In genomic region chr17:50170662-50171370, GRCh38 we compare ENCODE assay signal across 9 cellular contexts. TPM values are rescaled to one million over a fixed set of nuclear protein-coding genes. Genes with fewer than 3 reads are reported as not detected.
DNase-seq lines count a peak whose midpoint lies in the region; ATAC-seq and TF ChIP-seq lines count a peak whose summit lies in the region.
"Had no signal": no experiment of that assay in that cellular context is flagged by ENCODE, and none has a peak within 500 bp of the region (broad histone marks: within the 10 kb centered on the region; RNA-seq: fewer than 3 reads in every experiment).

No MANE protein-coding gene starts in this region.

- no peaks in the 10 kb centered on the region for H3K9me3 ChIP-seq in tibial artery
- H3K9me3 ChIP-seq in thyroid gland = no peaks in the 10 kb centered on the region

- peak overlapping the region; percentile 98 to 99 for H3K27ac ChIP-seq in tibial artery
- no peak overlapping the region for H3K27ac ChIP-seq in thyroid gland

- H3K27me3 Mint-ChIP-seq in activated T-cell treated with anti-CD3 and anti-CD28 coated beads, Interleukin-2, amount 50 U/mL, for 72 hours (ENCODE audit: low read depth) = no peaks in the 10 kb centered on the region
- no peaks in the 10 kb centered on the region for H3K27me3 Mint-ChIP-seq in activated CD4-positive, alpha-beta memory T cell treated with anti-CD3 and anti-CD28 coated beads for 36 hours
- H3K27me3 Mint-ChIP-seq in nephron progenitor cell (ENCODE audit: low read depth, poor library complexity) = peaks cover 5% of the 10 kb centered on the region

- H3K4me3 ChIP-seq in tibial artery (no peak overlapping the region), thyroid gland (replicated peaks in 1 of 3) (no peak overlapping the region)

- intact Hi-C loops in activated CD4-positive, alpha-beta memory T cell treated with anti-CD3 and anti-CD28 coated beads for 36 hours (cut with micrococcal nuclease) = no loop called here
- intact Hi-C loops in tibial artery (cut with DNase I; ENCODE audit: low total_unique reads) (no loop called here), thyroid gland (cut with DNase I) (no loop called here)

- H3K27me3 ChIP-seq in tibial artery = no peaks in the 10 kb centered on the region
- no peaks in the 10 kb centered on the region for H3K27me3 ChIP-seq in thyroid gland

- WGBS in thyroid gland, 2 donors = 88 to 94% methylated on average over 10 of the region's 10 CpGs

- H3K4me1 ChIP-seq in tibial artery (peaks cover 0 to 61% (median 53%) of the 10 kb centered on the region in 4 donors), thyroid gland (peaks cover 0 to 10% of the 10 kb centered on the region in 2 donors)

- no peak overlapping the region for H3K27ac Mint-ChIP-seq in activated T-cell treated with anti-CD3 and anti-CD28 coated beads, Interleukin-2, amount 50 U/mL, for 72 hours
- H3K27ac Mint-ChIP-seq in activated CD4-positive, alpha-beta memory T cell treated with anti-CD3 and anti-CD28 coated beads for 36 hours = no peak overlapping the region
- H3K27ac Mint-ChIP-seq in nephron progenitor cell = no peak overlapping the region

- peak; percentile 50 to 63 for ATAC-seq in activated T-cell treated with anti-CD3 and anti-CD28 coated beads, Interleukin-2, amount 50 U/mL, for 72 hours (replicated peaks in 1 of 2)
- ATAC-seq in HG03066 (IDR thresholded peaks at IDR 0.05; ENCODE audit: low read depth, unreplicated experiment) (peak; percentile 72), GM19397 (IDR thresholded peaks at IDR 0.05; ENCODE audit: unreplicated experiment) (no peak)

- H3K4me3 Mint-ChIP-seq in activated T-cell treated with anti-CD3 and anti-CD28 coated beads, Interleukin-2, amount 50 U/mL, for 72 hours = no peak overlapping the region
- H3K4me3 Mint-ChIP-seq in activated CD4-positive, alpha-beta memory T cell treated with anti-CD3 and anti-CD28 coated beads for 36 hours = no peak overlapping the region
- H3K4me3 Mint-ChIP-seq in nephron progenitor cell = no peak overlapping the region

- H3K36me3 ChIP-seq in tibial artery (peaks cover 5 to 17% (median 7%) of the 10 kb centered on the region in 3 donors), thyroid gland (no peaks in the 10 kb centered on the region)

- TF ChIP-seq POLR2A in thyroid gland (IDR thresholded peaks at IDR 0.05) = no peak

- TF ChIP-seq CTCF in tibial artery (IDR thresholded peaks at IDR 0.05) (no peak), nephron progenitor cell (IDR thresholded peaks at IDR 0.05) (no peak), thyroid gland (IDR thresholded peaks at IDR 0.05) (no peak)

- POLR2A ChIA-PET in activated CD4-positive, alpha-beta memory T cell treated with anti-CD3 and anti-CD28 coated beads for 36 hours (lab: Charles Lee) = no interaction called here

- H3K4me1 Mint-ChIP-seq in activated T-cell treated with anti-CD3 and anti-CD28 coated beads, Interleukin-2, amount 50 U/mL, for 72 hours (ENCODE audit: low read depth) = peaks cover 19% of the 10 kb centered on the region
- peaks cover 19% of the 10 kb centered on the region for H3K4me1 Mint-ChIP-seq in activated CD4-positive, alpha-beta memory T cell treated with anti-CD3 and anti-CD28 coated beads for 36 hours (ENCODE audit: low read depth)
- peaks cover 49% of the 10 kb centered on the region for H3K4me1 Mint-ChIP-seq in nephron progenitor cell

- DNase-seq in activated T-cell treated with anti-CD3 and anti-CD28 coated beads, Interleukin-2, amount 50 U/mL, for 72 hours = peak in 1 of 2 donors; percentile 22
- DNase-seq in activated T-cell treated with anti-CD3 and anti-CD28 coated beads, Interleukin-2, amount 50 U/mL, for 1 hour = no peak
- DNase-seq in activated CD4-positive, alpha-beta memory T cell treated with anti-CD3 and anti-CD28 coated beads for 36 hours = peak; percentile 64
- DNase-seq in tibial artery (no peak), nephron progenitor cell (no peak), thyroid gland (no peak)
- DNase-seq: foreskin melanocyte had no signal

- CTCF ChIA-PET in activated CD4-positive, alpha-beta memory T cell treated with anti-CD3 and anti-CD28 coated beads for 36 hours (lab: Charles Lee) = interaction anchor here (0.6 to 3.6 kb wide), 12 partner anchors 7 to 306 kb away, joined by 3 to 42 read pairs (median 18); partner anchors contain the start of genes COL1A1 and TMEM92

- no peaks in the 10 kb centered on the region for H3K36me3 Mint-ChIP-seq in activated T-cell treated with anti-CD3 and anti-CD28 coated beads, Interleukin-2, amount 50 U/mL, for 72 hours (ENCODE audit: insufficient read depth in 2 of 2)
- no peaks in the 10 kb centered on the region for H3K36me3 Mint-ChIP-seq in activated CD4-positive, alpha-beta memory T cell treated with anti-CD3 and anti-CD28 coated beads for 36 hours
- H3K36me3 Mint-ChIP-seq in nephron progenitor cell (ENCODE audit: low read depth) = no peaks in the 10 kb centered on the region

- H3K9me3 Mint-ChIP-seq in activated T-cell treated with anti-CD3 and anti-CD28 coated beads, Interleukin-2, amount 50 U/mL, for 72 hours = no peaks in the 10 kb centered on the region
- H3K9me3 Mint-ChIP-seq in activated CD4-positive, alpha-beta memory T cell treated with anti-CD3 and anti-CD28 coated beads for 36 hours = no peaks in the 10 kb centered on the region
- no peaks in the 10 kb centered on the region for H3K9me3 Mint-ChIP-seq in nephron progenitor cell

RNA-seq across cellular contexts. Expression of gene SGCA, which starts 5.0 kb away (rescaled TPM):
- 1 to 10 TPM; 1.7 to 2.3 TPM for total RNA-seq in activated T-cell treated with anti-CD3 and anti-CD28 coated beads, Interleukin-2, amount 50 U/mL, for 72 hours
- total RNA-seq in activated CD4-positive, alpha-beta memory T cell treated with anti-CD3 and anti-CD28 coated beads for 36 hours = under 1 TPM in 1 of 2 experiments, not detected in 1; 0.59 TPM
- total RNA-seq in thyroid gland = 1 to 10 TPM in 1 of 4 donors, not detected in 3; 2.0 TPM

RNA-seq across cellular contexts. Expression of gene PPP1R9B, which starts 20.3 kb away (rescaled TPM):
- 100 to 1,000 TPM; 111 to 128 TPM for total RNA-seq in activated T-cell treated with anti-CD3 and anti-CD28 coated beads, Interleukin-2, amount 50 U/mL, for 72 hours
- total RNA-seq in activated CD4-positive, alpha-beta memory T cell treated with anti-CD3 and anti-CD28 coated beads for 36 hours = 10 to 100 TPM; 84.3 to 86.1 TPM
- 10 to 100 TPM; 28.6 to 37.2 (median 31.9) TPM for total RNA-seq in thyroid gland

RNA-seq across cellular contexts. Expression of gene COL1A1, which starts 30.6 kb away (rescaled TPM):
- total RNA-seq in activated T-cell treated with anti-CD3 and anti-CD28 coated beads, Interleukin-2, amount 50 U/mL, for 72 hours = 10 to 100 TPM in 1 of 2 donors, 1 to 10 TPM in 1; 9.8 to 10.3 TPM
- 1 to 10 TPM; 2.3 to 3.7 TPM for total RNA-seq in activated CD4-positive, alpha-beta memory T cell treated with anti-CD3 and anti-CD28 coated beads for 36 hours
- total RNA-seq in thyroid gland = 10 to 100 TPM; 12.2 to 57.3 (median 18.5) TPM

RNA-seq across cellular contexts. Expression of gene SAMD14, which starts 40.9 kb away (rescaled TPM):
- 1 to 10 TPM; 3.3 to 6.9 TPM for total RNA-seq in activated T-cell treated with anti-CD3 and anti-CD28 coated beads, Interleukin-2, amount 50 U/mL, for 72 hours
- total RNA-seq in activated CD4-positive, alpha-beta memory T cell treated with anti-CD3 and anti-CD28 coated beads for 36 hours = 1 to 10 TPM; 3.4 to 3.7 TPM
- under 1 TPM; 0.24 to 0.81 (median 0.58) TPM for total RNA-seq in thyroid gland

Comparison
In these comparisons a context has a peak if more than half of its experiments do, and no peak if none do; other contexts are left out.
1. H3K27ac ChIP-seq: peak in tibial artery (2 of 2); none in thyroid gland (0 of 3).